ENCODE assay signal across 11 cellular contexts in the genomic region with DNA sequence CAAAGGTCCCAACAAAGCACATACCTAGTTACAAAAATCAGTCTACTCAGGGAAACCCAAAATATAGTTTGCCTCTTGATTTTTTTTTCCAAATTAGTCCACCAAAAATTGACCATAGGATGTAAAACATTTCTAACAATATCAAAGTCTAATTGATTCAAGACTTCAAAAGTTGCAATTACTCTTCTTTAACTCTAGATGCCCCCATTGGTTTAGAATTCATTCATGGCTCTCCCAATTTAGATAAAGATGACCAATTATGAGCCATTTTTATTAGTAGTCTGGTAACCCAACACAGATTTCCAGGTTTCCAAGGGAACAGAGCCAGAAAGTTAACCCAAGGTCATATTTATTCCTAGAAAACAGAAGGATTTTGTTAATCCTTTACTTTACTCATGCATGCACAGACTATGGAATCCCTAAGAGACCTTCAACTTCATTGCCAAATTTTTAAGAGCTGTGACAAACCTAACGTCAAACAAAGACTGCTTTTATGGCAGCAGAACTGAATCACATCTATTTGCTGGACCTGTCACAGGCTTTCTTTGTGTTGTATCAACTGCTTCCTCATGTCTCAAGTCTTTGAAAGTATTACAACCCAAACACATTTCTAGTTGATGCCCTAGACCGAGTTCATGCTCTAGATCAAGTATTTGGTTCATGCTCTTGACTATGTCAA. TPM values are rescaled to one million over a fixed set of nuclear protein-coding genes. Genes with fewer than 3 reads are reported as not detected.
DNase-seq lines count a peak whose midpoint lies in the region; ATAC-seq and TF ChIP-seq lines count a peak whose summit lies in the region.
"Had no signal": no experiment of that assay in that cellular context is flagged by ENCODE, and none has a peak within 500 bp of the region (broad histone marks: within the 10 kb centered on the region; RNA-seq: fewer than 3 reads in every experiment).

No MANE protein-coding gene starts in this region.

- no peaks in the 10 kb centered on the region for H3K9me3 Mint-ChIP-seq in activated CD4-positive, alpha-beta memory T cell treated with anti-CD3 and anti-CD28 coated beads, Interleukin-2, amount 10 ng/mL, durations not matched to agents 7 days and 5 days
- H3K9me3 Mint-ChIP-seq: CD8-positive, alpha-beta memory T cell had no signal

- POLR2A ChIA-PET in activated CD4-positive, alpha-beta memory T cell treated with anti-CD3 and anti-CD28 coated beads, Interleukin-2, amount 10 ng/mL, durations not matched to agents 7 days and 5 days (lab: Charles Lee) = no interaction called here

- WGBS in psoas muscle, 3 donors = 25 to 29% (median 25%) methylated on average over 2 of the region's 2 CpGs

- no peak overlapping the region for H3K4me3 ChIP-seq in epithelial cell of esophagus (ENCODE audit: low read length)
- no peak overlapping the region for H3K4me3 ChIP-seq in psoas muscle

- DNase-seq in NOMO-1 treated with DMSO at 0.1 percent for 48 hours (lab: John Stamatoyannopoulos, UW; ENCODE audit: unreplicated experiment) (peak; percentile 25), NOMO-1 (lab: John Stamatoyannopoulos, UW; ENCODE audit: unreplicated experiment in 2 of 2) (no peak), NCI-H1694 (lab: John Stamatoyannopoulos, UW) (peak; percentile 15), epithelial cell of esophagus (ENCODE audit: low read depth) (peak; percentile 39), psoas muscle (no peak), kidney glomerular epithelial cell (lab: John Stamatoyannopoulos, UW) (no peak)
- DNase-seq in activated naive CD4-positive, alpha-beta T cell treated with Interleukin-2 at 50 U/mL for 16 hours = no peak
- no peak for DNase-seq in activated CD4-positive, alpha-beta memory T cell treated with anti-CD3 and anti-CD28 coated beads, Interleukin-2, amount 10 ng/mL, durations not matched to agents 7 days and 5 days
- DNase-seq: NCI-H2081, retina had no signal

- intact Hi-C loops in psoas muscle (cut with DNase I) = loop anchor here in 1 of 2 donors (2.0 kb wide), 1 partner anchor 163 kb away; no protein-coding TSS in a partner anchor

- no peaks in the 10 kb centered on the region for H3K36me3 ChIP-seq in psoas muscle (ENCODE audit: insufficient read depth in 1 of 2, low read depth in 1 of 2)

- H3K4me1 ChIP-seq in psoas muscle = no peaks in the 10 kb centered on the region

- CTCF ChIA-PET in activated CD4-positive, alpha-beta memory T cell treated with anti-CD3 and anti-CD28 coated beads, Interleukin-2, amount 10 ng/mL, durations not matched to agents 7 days and 5 days (lab: Charles Lee) = interaction anchor here (1.0 kb wide), 1 partner anchor 365 kb away, joined by 3 read pairs; no protein-coding TSS in a partner anchor

- no peaks in the 10 kb centered on the region for H3K4me1 Mint-ChIP-seq in activated CD4-positive, alpha-beta memory T cell treated with anti-CD3 and anti-CD28 coated beads, Interleukin-2, amount 10 ng/mL, durations not matched to agents 7 days and 5 days
- H3K4me1 Mint-ChIP-seq: CD8-positive, alpha-beta memory T cell had no signal

- peak; percentile 29 for TF ChIP-seq CTCF in epithelial cell of esophagus (IDR thresholded peaks at IDR 0.05; ENCODE audit: insufficient read depth, low read depth, low read length, missing control alignments)
- TF ChIP-seq CTCF in psoas muscle (IDR thresholded peaks at IDR 0.05) = peak; percentile 30

- H3K27me3 ChIP-seq in psoas muscle (ENCODE audit: insufficient read depth in 3 of 3, low read length in 2 of 3) = no peaks in the 10 kb centered on the region

- no peak overlapping the region for H3K27ac ChIP-seq in psoas muscle

- no peak overlapping the region for H3K4me3 Mint-ChIP-seq in activated CD4-positive, alpha-beta memory T cell treated with anti-CD3 and anti-CD28 coated beads, Interleukin-2, amount 10 ng/mL, durations not matched to agents 7 days and 5 days
- H3K4me3 Mint-ChIP-seq: CD8-positive, alpha-beta memory T cell had no signal

- no peaks in the 10 kb centered on the region for H3K36me3 Mint-ChIP-seq in activated CD4-positive, alpha-beta memory T cell treated with anti-CD3 and anti-CD28 coated beads, Interleukin-2, amount 10 ng/mL, durations not matched to agents 7 days and 5 days (ENCODE audit: low read depth)
- H3K36me3 Mint-ChIP-seq: CD8-positive, alpha-beta memory T cell had no signal

- H3K9me3 ChIP-seq in psoas muscle = no peaks in the 10 kb centered on the region

- no peak for ATAC-seq in psoas muscle

- H3K27ac Mint-ChIP-seq in activated CD4-positive, alpha-beta memory T cell treated with anti-CD3 and anti-CD28 coated beads, Interleukin-2, amount 10 ng/mL, durations not matched to agents 7 days and 5 days = no peak overlapping the region

- peaks cover 47% of the 10 kb centered on the region for H3K27me3 Mint-ChIP-seq in activated CD4-positive, alpha-beta memory T cell treated with anti-CD3 and anti-CD28 coated beads, Interleukin-2, amount 10 ng/mL, durations not matched to agents 7 days and 5 days

RNA-seq across cellular contexts. Expression of gene C22orf42, which starts 55.3 kb away (rescaled TPM):
- not detected for total RNA-seq in psoas muscle
- not detected for polyA plus RNA-seq in psoas muscle
- not detected for total RNA-seq in activated CD4-positive, alpha-beta memory T cell treated with anti-CD3 and anti-CD28 coated beads, Interleukin-2, amount 10 ng/mL, durations not matched to agents 7 days and 5 days
- total RNA-seq: CD8-positive, alpha-beta memory T cell had no signal
- polyA plus RNA-seq: CD8-positive, alpha-beta memory T cell had no signal

Comparison
In these comparisons a context has a peak if more than half of its experiments do, and no peak if none do; other contexts are left out.
1. DNase-seq: peak in NOMO-1 treated with DMSO at 0.1 percent for 48 hours (single experiment), NCI-H1694 (single experiment) and epithelial cell of esophagus (single experiment); none in NOMO-1 (0 of 2), psoas muscle (0 of 2), kidney glomerular epithelial cell (single experiment), activated naive CD4-positive, alpha-beta T cell treated with Interleukin-2 at 50 U/mL for 16 hours (single experiment) and activated CD4-positive, alpha-beta memory T cell treated with anti-CD3 and anti-CD28 coated beads, Interleukin-2, amount 10 ng/mL, durations not matched to agents 7 days and 5 days (single experiment).